ENCODE assay signal across 1 cellular context in genomic region chr2:45611020-45611737, GRCh38.
TF ChIP-seq lines count a peak whose summit lies in the region.

A gene with protein sequence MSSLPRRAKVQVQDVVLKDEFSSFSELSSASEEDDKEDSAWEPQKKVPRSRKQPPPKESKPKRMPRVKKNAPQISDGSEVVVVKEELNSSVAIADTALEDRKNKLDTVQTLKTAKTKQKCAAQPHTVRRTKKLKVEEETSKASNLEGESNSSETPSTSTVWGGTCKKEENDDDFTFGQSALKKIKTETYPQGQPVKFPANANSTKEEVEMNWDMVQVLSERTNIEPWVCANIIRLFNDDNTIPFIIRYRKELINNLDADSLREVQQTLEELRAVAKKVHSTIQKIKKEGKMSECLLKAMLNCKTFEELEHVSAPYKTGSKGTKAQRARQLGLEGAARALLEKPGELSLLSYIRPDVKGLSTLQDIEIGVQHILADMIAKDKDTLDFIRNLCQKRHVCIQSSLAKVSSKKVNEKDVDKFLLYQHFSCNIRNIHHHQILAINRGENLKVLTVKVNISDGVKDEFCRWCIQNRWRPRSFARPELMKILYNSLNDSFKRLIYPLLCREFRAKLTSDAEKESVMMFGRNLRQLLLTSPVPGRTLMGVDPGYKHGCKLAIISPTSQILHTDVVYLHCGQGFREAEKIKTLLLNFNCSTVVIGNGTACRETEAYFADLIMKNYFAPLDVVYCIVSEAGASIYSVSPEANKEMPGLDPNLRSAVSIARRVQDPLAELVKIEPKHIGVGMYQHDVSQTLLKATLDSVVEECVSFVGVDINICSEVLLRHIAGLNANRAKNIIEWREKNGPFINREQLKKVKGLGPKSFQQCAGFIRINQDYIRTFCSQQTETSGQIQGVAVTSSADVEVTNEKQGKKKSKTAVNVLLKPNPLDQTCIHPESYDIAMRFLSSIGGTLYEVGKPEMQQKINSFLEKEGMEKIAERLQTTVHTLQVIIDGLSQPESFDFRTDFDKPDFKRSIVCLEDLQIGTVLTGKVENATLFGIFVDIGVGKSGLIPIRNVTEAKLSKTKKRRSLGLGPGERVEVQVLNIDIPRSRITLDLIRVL (minus strand): TSS chr2:45611267. CDS start chr2:45605441, 5,826 bp downstream.

TF ChIP-seq in HepG2, 621 proteins besides CTCF, POLR2A, EP300 and RAD21 (continued from another document and continues in another):
- TF ChIP-seq ATF5 (CRISPR knock-in tag; IDR thresholded peaks at IDR 0.05; ENCODE audit: low read depth) = no peak
- no peak for TF ChIP-seq ZNF713 (CRISPR knock-in tag; IDR thresholded peaks at IDR 0.05)
- TF ChIP-seq TSC22D2 (CRISPR knock-in tag; IDR thresholded peaks at IDR 0.05; ENCODE audit: borderline replicate concordance) = no peak
- no peak for TF ChIP-seq ZNF253 (CRISPR knock-in tag; IDR thresholded peaks at IDR 0.05; ENCODE audit: borderline replicate concordance)
- TF ChIP-seq SMC3 (IDR thresholded peaks at IDR 0.05; ENCODE audit: low read length) = no peak
- TF ChIP-seq ZBTB33 (CRISPR knock-in tag; IDR thresholded peaks at IDR 0.05) = no peak
- no peak for TF ChIP-seq ZBTB7A (CRISPR knock-in tag; IDR thresholded peaks at IDR 0.05)
- TF ChIP-seq ZNF747 (CRISPR knock-in tag; IDR thresholded peaks at IDR 0.05; ENCODE audit: borderline replicate concordance) = 0 out of 2 replicates have a peak, but pooled peaks have one; percentile 45
- no peak; the same call in 1 of the 2 replicates for TF ChIP-seq ZNF567 (CRISPR knock-in tag; IDR thresholded peaks at IDR 0.05; ENCODE audit: borderline replicate concordance)
- TF ChIP-seq, protein P1, sequence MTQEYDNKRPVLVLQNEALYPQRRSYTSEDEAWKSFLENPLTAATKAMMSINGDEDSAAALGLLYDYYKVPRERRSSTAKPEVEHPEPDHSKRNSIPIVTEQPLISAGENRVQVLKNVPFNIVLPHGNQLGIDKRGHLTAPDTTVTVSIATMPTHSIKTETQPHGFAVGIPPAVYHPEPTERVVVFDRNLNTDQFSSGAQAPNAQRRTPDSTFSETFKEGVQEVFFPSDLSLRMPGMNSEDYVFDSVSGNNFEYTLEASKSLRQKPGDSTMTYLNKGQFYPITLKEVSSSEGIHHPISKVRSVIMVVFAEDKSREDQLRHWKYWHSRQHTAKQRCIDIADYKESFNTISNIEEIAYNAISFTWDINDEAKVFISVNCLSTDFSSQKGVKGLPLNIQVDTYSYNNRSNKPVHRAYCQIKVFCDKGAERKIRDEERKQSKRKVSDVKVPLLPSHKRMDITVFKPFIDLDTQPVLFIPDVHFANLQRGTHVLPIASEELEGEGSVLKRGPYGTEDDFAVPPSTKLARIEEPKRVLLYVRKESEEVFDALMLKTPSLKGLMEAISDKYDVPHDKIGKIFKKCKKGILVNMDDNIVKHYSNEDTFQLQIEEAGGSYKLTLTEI (CRISPR knock-in tag; conservative IDR thresholded peaks at IDR 0.05) = no peak
- TF ChIP-seq, protein P2, sequence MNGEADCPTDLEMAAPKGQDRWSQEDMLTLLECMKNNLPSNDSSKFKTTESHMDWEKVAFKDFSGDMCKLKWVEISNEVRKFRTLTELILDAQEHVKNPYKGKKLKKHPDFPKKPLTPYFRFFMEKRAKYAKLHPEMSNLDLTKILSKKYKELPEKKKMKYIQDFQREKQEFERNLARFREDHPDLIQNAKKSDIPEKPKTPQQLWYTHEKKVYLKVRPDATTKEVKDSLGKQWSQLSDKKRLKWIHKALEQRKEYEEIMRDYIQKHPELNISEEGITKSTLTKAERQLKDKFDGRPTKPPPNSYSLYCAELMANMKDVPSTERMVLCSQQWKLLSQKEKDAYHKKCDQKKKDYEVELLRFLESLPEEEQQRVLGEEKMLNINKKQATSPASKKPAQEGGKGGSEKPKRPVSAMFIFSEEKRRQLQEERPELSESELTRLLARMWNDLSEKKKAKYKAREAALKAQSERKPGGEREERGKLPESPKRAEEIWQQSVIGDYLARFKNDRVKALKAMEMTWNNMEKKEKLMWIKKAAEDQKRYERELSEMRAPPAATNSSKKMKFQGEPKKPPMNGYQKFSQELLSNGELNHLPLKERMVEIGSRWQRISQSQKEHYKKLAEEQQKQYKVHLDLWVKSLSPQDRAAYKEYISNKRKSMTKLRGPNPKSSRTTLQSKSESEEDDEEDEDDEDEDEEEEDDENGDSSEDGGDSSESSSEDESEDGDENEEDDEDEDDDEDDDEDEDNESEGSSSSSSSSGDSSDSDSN (CRISPR knock-in tag; IDR thresholded peaks at IDR 0.05) = peak; percentile 73
- TF ChIP-seq, protein P3, sequence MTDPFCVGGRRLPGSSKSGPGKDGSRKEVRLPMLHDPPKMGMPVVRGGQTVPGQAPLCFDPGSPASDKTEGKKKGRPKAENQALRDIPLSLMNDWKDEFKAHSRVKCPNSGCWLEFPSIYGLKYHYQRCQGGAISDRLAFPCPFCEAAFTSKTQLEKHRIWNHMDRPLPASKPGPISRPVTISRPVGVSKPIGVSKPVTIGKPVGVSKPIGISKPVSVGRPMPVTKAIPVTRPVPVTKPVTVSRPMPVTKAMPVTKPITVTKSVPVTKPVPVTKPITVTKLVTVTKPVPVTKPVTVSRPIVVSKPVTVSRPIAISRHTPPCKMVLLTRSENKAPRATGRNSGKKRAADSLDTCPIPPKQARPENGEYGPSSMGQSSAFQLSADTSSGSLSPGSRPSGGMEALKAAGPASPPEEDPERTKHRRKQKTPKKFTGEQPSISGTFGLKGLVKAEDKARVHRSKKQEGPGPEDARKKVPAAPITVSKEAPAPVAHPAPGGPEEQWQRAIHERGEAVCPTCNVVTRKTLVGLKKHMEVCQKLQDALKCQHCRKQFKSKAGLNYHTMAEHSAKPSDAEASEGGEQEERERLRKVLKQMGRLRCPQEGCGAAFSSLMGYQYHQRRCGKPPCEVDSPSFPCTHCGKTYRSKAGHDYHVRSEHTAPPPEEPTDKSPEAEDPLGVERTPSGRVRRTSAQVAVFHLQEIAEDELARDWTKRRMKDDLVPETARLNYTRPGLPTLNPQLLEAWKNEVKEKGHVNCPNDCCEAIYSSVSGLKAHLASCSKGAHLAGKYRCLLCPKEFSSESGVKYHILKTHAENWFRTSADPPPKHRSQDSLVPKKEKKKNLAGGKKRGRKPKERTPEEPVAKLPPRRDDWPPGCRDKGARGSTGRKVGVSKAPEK (CRISPR knock-in tag; IDR thresholded peaks at IDR 0.05; ENCODE audit: borderline replicate concordance) = no peak
- TF ChIP-seq ZNF484 (CRISPR knock-in tag; IDR thresholded peaks at IDR 0.05; ENCODE audit: borderline replicate concordance, low read depth) = no peak
- TF ChIP-seq ZXDC (CRISPR knock-in tag; IDR thresholded peaks at IDR 0.05) = no peak
- no peak for TF ChIP-seq HNF4G (IDR thresholded peaks at IDR 0.05; ENCODE audit: borderline replicate concordance, low read depth, low read length)
- TF ChIP-seq HNF4G (CRISPR knock-in tag; IDR thresholded peaks at IDR 0.05; ENCODE audit: borderline replicate concordance, low read depth) = no peak
- TF ChIP-seq, protein P4, sequence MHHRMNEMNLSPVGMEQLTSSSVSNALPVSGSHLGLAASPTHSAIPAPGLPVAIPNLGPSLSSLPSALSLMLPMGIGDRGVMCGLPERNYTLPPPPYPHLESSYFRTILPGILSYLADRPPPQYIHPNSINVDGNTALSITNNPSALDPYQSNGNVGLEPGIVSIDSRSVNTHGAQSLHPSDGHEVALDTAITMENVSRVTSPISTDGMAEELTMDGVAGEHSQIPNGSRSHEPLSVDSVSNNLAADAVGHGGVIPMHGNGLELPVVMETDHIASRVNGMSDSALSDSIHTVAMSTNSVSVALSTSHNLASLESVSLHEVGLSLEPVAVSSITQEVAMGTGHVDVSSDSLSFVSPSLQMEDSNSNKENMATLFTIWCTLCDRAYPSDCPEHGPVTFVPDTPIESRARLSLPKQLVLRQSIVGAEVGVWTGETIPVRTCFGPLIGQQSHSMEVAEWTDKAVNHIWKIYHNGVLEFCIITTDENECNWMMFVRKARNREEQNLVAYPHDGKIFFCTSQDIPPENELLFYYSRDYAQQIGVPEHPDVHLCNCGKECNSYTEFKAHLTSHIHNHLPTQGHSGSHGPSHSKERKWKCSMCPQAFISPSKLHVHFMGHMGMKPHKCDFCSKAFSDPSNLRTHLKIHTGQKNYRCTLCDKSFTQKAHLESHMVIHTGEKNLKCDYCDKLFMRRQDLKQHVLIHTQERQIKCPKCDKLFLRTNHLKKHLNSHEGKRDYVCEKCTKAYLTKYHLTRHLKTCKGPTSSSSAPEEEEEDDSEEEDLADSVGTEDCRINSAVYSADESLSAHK (CRISPR knock-in tag; IDR thresholded peaks at IDR 0.05; ENCODE audit: borderline replicate concordance) = 0 out of 2 replicates have a peak, but pooled peaks have one; percentile 23
- TF ChIP-seq SAFB2 (CRISPR knock-in tag; IDR thresholded peaks at IDR 0.05; ENCODE audit: borderline replicate concordance, low read depth) = no peak; the same call in 1 of the 2 replicates
- no peak for TF ChIP-seq ZNF597 (CRISPR knock-in tag; IDR thresholded peaks at IDR 0.05)
- TF ChIP-seq HIVEP1 (CRISPR knock-in tag; IDR thresholded peaks at IDR 0.05) = no peak
- TF ChIP-seq ZZZ3 (CRISPR knock-in tag; IDR thresholded peaks at IDR 0.05; ENCODE audit: borderline replicate concordance) = peak; percentile 33; the same call in 1 of the 2 replicates
- TF ChIP-seq, protein P5, sequence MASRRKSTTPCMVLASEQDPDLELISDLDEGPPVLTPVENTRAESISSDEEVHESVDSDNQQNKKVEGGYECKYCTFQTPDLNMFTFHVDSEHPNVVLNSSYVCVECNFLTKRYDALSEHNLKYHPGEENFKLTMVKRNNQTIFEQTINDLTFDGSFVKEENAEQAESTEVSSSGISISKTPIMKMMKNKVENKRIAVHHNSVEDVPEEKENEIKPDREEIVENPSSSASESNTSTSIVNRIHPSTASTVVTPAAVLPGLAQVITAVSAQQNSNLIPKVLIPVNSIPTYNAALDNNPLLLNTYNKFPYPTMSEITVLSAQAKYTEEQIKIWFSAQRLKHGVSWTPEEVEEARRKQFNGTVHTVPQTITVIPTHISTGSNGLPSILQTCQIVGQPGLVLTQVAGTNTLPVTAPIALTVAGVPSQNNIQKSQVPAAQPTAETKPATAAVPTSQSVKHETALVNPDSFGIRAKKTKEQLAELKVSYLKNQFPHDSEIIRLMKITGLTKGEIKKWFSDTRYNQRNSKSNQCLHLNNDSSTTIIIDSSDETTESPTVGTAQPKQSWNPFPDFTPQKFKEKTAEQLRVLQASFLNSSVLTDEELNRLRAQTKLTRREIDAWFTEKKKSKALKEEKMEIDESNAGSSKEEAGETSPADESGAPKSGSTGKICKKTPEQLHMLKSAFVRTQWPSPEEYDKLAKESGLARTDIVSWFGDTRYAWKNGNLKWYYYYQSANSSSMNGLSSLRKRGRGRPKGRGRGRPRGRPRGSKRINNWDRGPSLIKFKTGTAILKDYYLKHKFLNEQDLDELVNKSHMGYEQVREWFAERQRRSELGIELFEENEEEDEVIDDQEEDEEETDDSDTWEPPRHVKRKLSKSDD (CRISPR knock-in tag; IDR thresholded peaks at IDR 0.05; ENCODE audit: low read depth) = no peak
- TF ChIP-seq THAP11 (CRISPR knock-in tag; IDR thresholded peaks at IDR 0.05) = peak; percentile 91
- no peak for TF ChIP-seq ZNF354B (CRISPR knock-in tag; IDR thresholded peaks at IDR 0.05)
